Comparison of ENCODE assay signal across 22 cellular contexts in the genomic region with DNA sequence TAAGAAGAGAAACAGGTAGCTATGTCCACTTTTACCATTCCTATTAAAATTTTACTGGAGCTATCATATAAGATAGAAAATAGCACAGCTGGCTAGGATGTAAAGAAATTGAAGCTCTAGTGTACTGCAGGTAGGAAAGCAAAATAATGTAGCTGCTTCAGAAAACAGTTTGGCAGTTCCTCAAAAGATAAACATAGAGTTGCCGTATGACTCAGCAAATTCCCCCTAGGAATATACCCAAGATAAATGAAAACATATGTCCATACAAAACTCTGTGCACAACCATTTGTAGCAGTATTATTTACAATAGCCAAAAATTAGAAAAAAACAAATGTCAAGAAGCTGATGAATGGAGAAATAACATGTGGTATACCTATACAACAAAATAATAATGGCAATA.
DNase-seq lines count a peak whose midpoint lies in the region; ATAC-seq and TF ChIP-seq lines count a peak whose summit lies in the region.
"Had no signal": no experiment of that assay in that cellular context is flagged by ENCODE, and none has a peak within 500 bp of the region (broad histone marks: within the 10 kb centered on the region; RNA-seq: fewer than 3 reads in every experiment).

No MANE protein-coding gene starts in this region.

- peaks cover 17% of the 10 kb centered on the region for H3K27me3 Mint-ChIP-seq in HFFc6 (ENCODE audit: insufficient read depth)
- peaks cover 11% of the 10 kb centered on the region for H3K27me3 Mint-ChIP-seq in activated CD4-positive, alpha-beta T cell treated with anti-CD3 and anti-CD28 coated beads, Interleukin-2, amount 10 ng/mL, durations not matched to agents 24 days and 14 days

- peak; percentile 25 for DNase-seq in ELR (ENCODE audit: low read depth)
- DNase-seq in HFFc6: peak; percentile 21
- DNase-seq in astrocyte of the spinal cord (ENCODE audit: low read depth, low spot score): peak; percentile 38
- DNase-seq in fibroblast of the aortic adventitia (ENCODE audit: low read depth): peak; percentile 72
- DNase-seq in activated CD4-positive, alpha-beta T cell treated with anti-CD3 and anti-CD28 coated beads, Interleukin-2, amount 10 ng/mL, durations not matched to agents 24 days and 14 days: no peak
- DNase-seq in uterus: no peak
- no peak for DNase-seq in NCI-H1694 treated with DMSO at 0.1 percent for 48 hours (lab: John Stamatoyannopoulos, UW)
- DNase-seq: activated B cell treated with CpG ODN at 0.5 μM for 24 hours; activated CD8-positive, alpha-beta T cell treated with anti-CD3 and anti-CD28 coated beads, Interleukin-2, amount 10 ng/mL, durations not matched to agents 7 days and 5 days; activated naive CD4-positive, alpha-beta T cell treated with anti-CD3 and anti-CD28 coated beads, Interleukin-2, amount 50 U/mL, for 16 hours; activated T-cell treated with anti-CD3 and anti-CD28 coated beads, Interleukin-2, amount 50 U/mL, for 24 hours; dermis blood vessel endothelial cell; GF-D8; midbrain; NCI-H1417; NCI-H526; nephron progenitor cell; SHP77 treated with DMSO at 0.1 percent for 48 hours; stimulated activated CD4-positive, alpha-beta T cell treated with anti-CD3 and anti-CD28 coated beads, Interleukin-4, amount 100 ng/mL, for 4 hours had no signal

- no peaks in the 10 kb centered on the region for H3K4me1 ChIP-seq in uterus

- H3K27me3 ChIP-seq in uterus: no peaks in the 10 kb centered on the region

- TF ChIP-seq CTCF in HFFc6 (IDR thresholded peaks at IDR 0.05) (no peak), astrocyte of the spinal cord (IDR thresholded peaks at IDR 0.05; ENCODE audit: low read depth, low read length) (no peak), fibroblast of the aortic adventitia (IDR thresholded peaks at IDR 0.05; ENCODE audit: insufficient read depth, low read length) (no peak), uterus (IDR thresholded peaks at IDR 0.05) (no peak)

- no peak overlapping the region for H3K27ac Mint-ChIP-seq in HFFc6
- no peak overlapping the region for H3K27ac Mint-ChIP-seq in activated CD4-positive, alpha-beta T cell treated with anti-CD3 and anti-CD28 coated beads, Interleukin-2, amount 10 ng/mL, durations not matched to agents 24 days and 14 days
- H3K27ac Mint-ChIP-seq: activated B cell treated with CpG ODN at 0.5 μM for 24 hours; activated CD8-positive, alpha-beta T cell treated with anti-CD3 and anti-CD28 coated beads, Interleukin-2, amount 10 ng/mL, durations not matched to agents 7 days and 5 days; activated T-cell treated with anti-CD3 and anti-CD28 coated beads, Interleukin-2, amount 50 U/mL, for 24 hours; brain; nephron progenitor cell had no signal

- intact Hi-C loops in activated CD4-positive, alpha-beta T cell treated with anti-CD3 and anti-CD28 coated beads, Interleukin-2, amount 10 ng/mL, durations not matched to agents 24 days and 14 days (cut with micrococcal nuclease): no loop called here
- intact Hi-C loops in uterus (cut with DNase I; ENCODE audit: low total_unique reads): no loop called here

- H3K4me3 Mint-ChIP-seq in HFFc6: no peak overlapping the region
- H3K4me3 Mint-ChIP-seq in activated CD4-positive, alpha-beta T cell treated with anti-CD3 and anti-CD28 coated beads, Interleukin-2, amount 10 ng/mL, durations not matched to agents 24 days and 14 days: no peak overlapping the region
- H3K4me3 Mint-ChIP-seq: activated B cell treated with CpG ODN at 0.5 μM for 24 hours; activated CD8-positive, alpha-beta T cell treated with anti-CD3 and anti-CD28 coated beads, Interleukin-2, amount 10 ng/mL, durations not matched to agents 7 days and 5 days; activated T-cell treated with anti-CD3 and anti-CD28 coated beads, Interleukin-2, amount 50 U/mL, for 24 hours; brain; nephron progenitor cell had no signal

- H3K9me3 Mint-ChIP-seq in HFFc6: no peaks in the 10 kb centered on the region
- no peaks in the 10 kb centered on the region for H3K9me3 Mint-ChIP-seq in activated CD4-positive, alpha-beta T cell treated with anti-CD3 and anti-CD28 coated beads, Interleukin-2, amount 10 ng/mL, durations not matched to agents 24 days and 14 days
- H3K9me3 Mint-ChIP-seq: activated B cell treated with CpG ODN at 0.5 μM for 24 hours; activated T-cell treated with anti-CD3 and anti-CD28 coated beads, Interleukin-2, amount 50 U/mL, for 24 hours; brain; nephron progenitor cell had no signal

- no peaks in the 10 kb centered on the region for H3K36me3 Mint-ChIP-seq in HFFc6 (ENCODE audit: low read depth)
- H3K36me3 Mint-ChIP-seq in activated CD4-positive, alpha-beta T cell treated with anti-CD3 and anti-CD28 coated beads, Interleukin-2, amount 10 ng/mL, durations not matched to agents 24 days and 14 days (ENCODE audit: low read depth): no peaks in the 10 kb centered on the region
- H3K36me3 Mint-ChIP-seq: brain had no signal

- H3K36me3 ChIP-seq in uterus: no peaks in the 10 kb centered on the region

- H3K4me3 ChIP-seq in astrocyte of the spinal cord (ENCODE audit: low read depth, low read length): no peak overlapping the region
- no peak overlapping the region for H3K4me3 ChIP-seq in fibroblast of the aortic adventitia (ENCODE audit: low read depth, low read length)
- H3K4me3 ChIP-seq in uterus: no peak overlapping the region
- H3K4me3 ChIP-seq: smooth muscle cell had no signal

- peaks cover 10% of the 10 kb centered on the region for H3K4me1 Mint-ChIP-seq in HFFc6 (ENCODE audit: low read depth)
- no peaks in the 10 kb centered on the region for H3K4me1 Mint-ChIP-seq in activated CD4-positive, alpha-beta T cell treated with anti-CD3 and anti-CD28 coated beads, Interleukin-2, amount 10 ng/mL, durations not matched to agents 24 days and 14 days
- H3K4me1 Mint-ChIP-seq: activated B cell treated with CpG ODN at 0.5 μM for 24 hours, brain, nephron progenitor cell had no signal

- no peak for TF ChIP-seq POLR2A in uterus (IDR thresholded peaks at IDR 0.05)

- no peak for ATAC-seq in HG02970 (IDR thresholded peaks at IDR 0.05; ENCODE audit: low FRiP score, unreplicated experiment)
- ATAC-seq: activated CD8-positive, alpha-beta T cell treated with anti-CD3 and anti-CD28 coated beads, Interleukin-2, amount 10 ng/mL, durations not matched to agents 7 days and 5 days had no signal

- H3K9me3 ChIP-seq in uterus: no peaks in the 10 kb centered on the region

- no peak overlapping the region for H3K27ac ChIP-seq in uterus

- in situ Hi-C loops in astrocyte of the spinal cord (cut with HindIII; ENCODE audit: low sequenced_read_pairs): no loop called here

Comparison
In these comparisons a context has a peak if more than half of its experiments do, and no peak if none do; other contexts are left out.
1. DNase-seq: peak in ELR (single experiment), HFFc6 (single experiment), astrocyte of the spinal cord (single experiment) and fibroblast of the aortic adventitia (single experiment); none in activated CD4-positive, alpha-beta T cell treated with anti-CD3 and anti-CD28 coated beads, Interleukin-2, amount 10 ng/mL, durations not matched to agents 24 days and 14 days (single experiment), uterus (0 of 2) and NCI-H1694 treated with DMSO at 0.1 percent for 48 hours (single experiment).